In the genomic region with DNA sequence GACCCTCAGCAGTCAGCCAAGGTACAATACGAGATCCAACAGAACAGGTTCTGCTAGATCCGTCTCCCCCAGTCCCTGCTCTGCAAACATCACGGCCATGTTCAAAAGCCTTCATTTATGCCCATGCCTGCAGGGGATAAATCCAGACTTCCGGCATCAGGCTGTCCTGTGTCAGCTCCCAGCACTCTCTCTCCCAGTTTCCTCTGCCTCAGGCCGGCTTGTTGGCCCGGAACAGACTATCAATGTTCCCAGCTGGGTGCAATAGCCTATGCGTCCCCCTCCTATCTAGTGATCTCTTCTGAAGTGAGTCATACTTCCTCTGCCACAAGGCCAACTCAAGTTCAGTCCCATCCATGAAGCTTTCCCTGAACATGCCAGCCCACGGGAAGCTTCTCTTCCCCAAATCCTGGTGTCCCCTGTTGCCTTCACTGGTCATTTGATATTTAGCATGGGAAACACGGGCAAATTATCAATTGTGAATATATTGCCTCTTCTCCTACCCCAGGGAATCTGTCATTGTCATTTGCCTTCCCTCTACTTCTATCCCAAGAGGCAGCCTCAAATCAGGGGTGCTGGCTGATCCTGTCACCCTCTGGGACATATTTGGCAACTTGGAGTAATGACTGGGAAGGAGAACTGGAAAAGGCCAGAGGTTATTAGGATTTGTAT, we compare ENCODE assay signal across 1 cellular context.
TF ChIP-seq lines count a peak whose summit lies in the region.

No MANE protein-coding gene starts in this region.

TF ChIP-seq in IMR-90, 13 proteins besides CTCF, POLR2A, EP300 and RAD21:
- TF ChIP-seq MXI1 (IDR thresholded peaks at IDR 0.05; ENCODE audit: borderline replicate concordance, low read depth, low read length) (no peak), CHD1 (IDR thresholded peaks at IDR 0.05; ENCODE audit: low read depth, low read length) (no peak), BHLHE40 (IDR thresholded peaks at IDR 0.05; ENCODE audit: low read depth, low read length) (no peak), USF2 (IDR thresholded peaks at IDR 0.05; ENCODE audit: low read depth, low read length) (no peak), MAZ (IDR thresholded peaks at IDR 0.05; ENCODE audit: borderline replicate concordance, low read depth, low read length) (no peak)
